In genomic region chr19:21505459-21506393, GRCh38 we compare ENCODE assay signal across 8 cellular contexts. TPM values are rescaled to one million over a fixed set of nuclear protein-coding genes. Genes with fewer than 3 reads are reported as not detected.
DNase-seq lines count a peak whose midpoint lies in the region; ATAC-seq lines count a peak whose summit lies in the region.

ZNF429 (plus strand) TSS chr19:21505602; CDS start chr19:21505772, 170 bp downstream.

- DNase-seq in NCI-H187 treated with DMSO at 0.1 percent for 48 hours (lab: John Stamatoyannopoulos, UW) (peak; percentile 39), T-helper 9 cell (peak; percentile 79), astrocyte of the hippocampus (ENCODE audit: low read depth, low spot score) (peak; percentile 97), hippocampal formation (lab: John Stamatoyannopoulos, UW) (peak; percentile 90 to 93), renal cortical epithelial cell (ENCODE audit: low read depth) (peak; percentile 90), aorta (peak; percentile 95)

- H3K27me3 ChIP-seq in aorta (ENCODE audit: control insufficient read depth in 1 of 2, insufficient read depth in 2 of 2, low read length in 1 of 2) = no peaks in the 10 kb centered on the region

- H3K4me1 ChIP-seq in aorta (ENCODE audit: control insufficient read depth in 1 of 2, insufficient read depth in 2 of 2, low read length in 2 of 2) = peaks cover 0 to 2% of the 10 kb centered on the region in 2 donors

- H3K27ac ChIP-seq in aorta (ENCODE audit: low read depth in 1 of 2, low read length in 2 of 2) = peak within 1 kb of the TSS; percentile 6 to 98

- H3K9me3 ChIP-seq in aorta (ENCODE audit: control insufficient read depth, low read length) = no peaks in the 10 kb centered on the region

- intact Hi-C loops in aorta (cut with DNase I) = loop anchor here in 1 of 2 donors (5.0 kb wide), 2 partner anchors 332 to 1027 kb away; partner anchors contain the start of gene ZNF43

- H3K36me3 ChIP-seq in aorta (ENCODE audit: control insufficient read depth in 1 of 2, insufficient read depth in 2 of 2, low read length in 1 of 2) = no peaks in the 10 kb centered on the region

- H3K4me3 ChIP-seq in aorta (ENCODE audit: low read length in 2 of 2) = peak within 1 kb of the TSS; percentile 47 to 93

- WGBS in aorta, 2 donors = 0 to 1% methylated on average over 43 of the region's 43 CpGs

- ATAC-seq in GM18499 (IDR thresholded peaks at IDR 0.05; ENCODE audit: insufficient read depth, unreplicated experiment) = peak; percentile 99
- peak; percentile 100 for ATAC-seq in HG02943 (IDR thresholded peaks at IDR 0.05; ENCODE audit: low read depth, unreplicated experiment)
- peak; percentile 98 for ATAC-seq in aorta (ENCODE audit: low FRiP score)

RNA-seq across cellular contexts. Expression of gene ZNF429, which starts in this region (rescaled TPM):
- total RNA-seq in renal cortical epithelial cell = 4.2 and 10.8 TPM in 2 replicates
- 10 to 100 TPM in 1 of 2 donors, 1 to 10 TPM in 1; 5.8 to 14.3 TPM for total RNA-seq in aorta
- 1 to 10 TPM; 7.1 to 8.2 TPM for polyA plus RNA-seq in aorta

Comparison
In these comparisons a context has a peak if more than half of its experiments do, and no peak if none do; other contexts are left out.
1. Peak in every context shown above with its lines: DNase-seq, ATAC-seq, H3K4me3 ChIP-seq and H3K27ac ChIP-seq.
2. DNase-seq: peak in every context shown above with its lines; median percentile 97 in astrocyte of the hippocampus; 95 in aorta; 92 in hippocampal formation; 90 in renal cortical epithelial cell; 79 in T-helper 9 cell; 39 in NCI-H187 treated with DMSO at 0.1 percent for 48 hours.